ENCODE assay signal across 23 cellular contexts in genomic region chr18:32373505-32373904, GRCh38.
DNase-seq lines count a peak whose midpoint lies in the region; ATAC-seq and TF ChIP-seq lines count a peak whose summit lies in the region.
"Had no signal": no experiment of that assay in that cellular context is flagged by ENCODE, and none has a peak within 500 bp of the region (broad histone marks: within the 10 kb centered on the region; RNA-seq: fewer than 3 reads in every experiment).

No MANE protein-coding gene starts in this region.

- no peaks in the 10 kb centered on the region for H3K36me3 ChIP-seq in left ventricle myocardium inferior
- no peaks in the 10 kb centered on the region for H3K36me3 ChIP-seq in mammary epithelial cell (ENCODE audit: insufficient read depth, low read length)
- H3K36me3 ChIP-seq in mucosa of stomach (ENCODE audit: control insufficient read depth, insufficient read depth, low read length) = no peaks in the 10 kb centered on the region
- no peaks in the 10 kb centered on the region for H3K36me3 ChIP-seq in vagina
- H3K36me3 ChIP-seq: BE2C, cardiac muscle cell, upper lobe of left lung had no signal

- H3K4me1 ChIP-seq in left ventricle myocardium inferior (peaks cover 59% of the 10 kb centered on the region), mammary epithelial cell (ENCODE audit: insufficient read depth, low read length) (peaks cover 38% of the 10 kb centered on the region), mucosa of stomach (ENCODE audit: control insufficient read depth, insufficient read depth, low read length) (peaks cover 47% of the 10 kb centered on the region), vagina (peaks cover 34% of the 10 kb centered on the region)
- H3K4me1 ChIP-seq: BE2C had no signal

- no peaks in the 10 kb centered on the region for H3K27me3 ChIP-seq in left ventricle myocardium inferior (ENCODE audit: low read depth)
- H3K27me3 ChIP-seq in mammary epithelial cell (ENCODE audit: insufficient read depth, low read length) = no peaks in the 10 kb centered on the region
- no peaks in the 10 kb centered on the region for H3K27me3 ChIP-seq in mucosa of stomach (ENCODE audit: control insufficient read depth, insufficient read depth, low read length)
- no peaks in the 10 kb centered on the region for H3K27me3 ChIP-seq in vagina
- H3K27me3 ChIP-seq: BE2C, cardiac muscle cell, upper lobe of left lung had no signal

- peak overlapping the region; percentile 26 for H3K27ac ChIP-seq in left ventricle myocardium inferior (replicated peaks)
- H3K27ac ChIP-seq in mammary epithelial cell (ENCODE audit: insufficient read depth, low read depth, low read length) = peak overlapping the region; percentile 74
- H3K27ac ChIP-seq in vagina = peak overlapping the region; percentile 22
- H3K27ac ChIP-seq: cardiac muscle cell had no signal

- H3K4me2 ChIP-seq in mammary epithelial cell (ENCODE audit: insufficient read depth, low read depth, low read length) = no peak overlapping the region

- in situ Hi-C loops in mammary epithelial cell (cut with MboI; ENCODE audit: low sequenced_read_pairs in 2 of 2) = no loop called here

- CTCF ChIA-PET in mammary epithelial cell (lab: Charles Lee; ENCODE audit: low non-redundant PET) = interaction anchor here (0.6 to 1.6 kb wide), 3 partner anchors 10 to 205 kb away, joined by 5 to 6 read pairs (median 5); partner anchors contain the start of gene GAREM1

- H3K4me3 ChIP-seq in left ventricle myocardium inferior = no peak overlapping the region
- H3K4me3 ChIP-seq in mammary epithelial cell (replicated peaks in 1 of 3; ENCODE audit: insufficient read depth in 1 of 3, low read depth in 2 of 3, low read length in 3 of 3) = no peak overlapping the region
- no peak overlapping the region for H3K4me3 ChIP-seq in mucosa of stomach (ENCODE audit: low read length)
- no peak overlapping the region for H3K4me3 ChIP-seq in vagina
- no peak overlapping the region for H3K4me3 ChIP-seq in lower leg skin (ENCODE audit: low read depth, poor library complexity, severe bottlenecking)
- H3K4me3 ChIP-seq: cardiac muscle cell, GM12878, upper lobe of left lung had no signal

- DNase-seq in left ventricle myocardium inferior (no peak), left cardiac atrium (no peak), mammary epithelial cell (no peak), vagina (ENCODE audit: extremely low spot score in 2 of 2) (no peak), middle frontal gyrus (ENCODE audit: extremely low spot score, low spot score) (no peak), lower leg skin (ENCODE audit: low spot score in 2 of 2) (no peak)
- DNase-seq: activated CD4-positive, alpha-beta T cell treated with anti-CD3 and anti-CD28 coated beads, Interleukin-2, amount 10 ng/mL, durations not matched to agents 7 days and 5 days; activated CD8-positive, alpha-beta memory T cell treated with anti-CD3 and anti-CD28 coated beads, Interleukin-2, amount 10 ng/mL, durations not matched to agents 7 days and 5 days; activated naive CD4-positive, alpha-beta T cell treated with anti-CD3 and anti-CD28 coated beads, Interleukin-2, amount 10 ng/mL, durations not matched to agents 7 days and 5 days; activated T-cell treated with anti-CD3 and anti-CD28 coated beads, Interleukin-2, amount 50 U/mL, for 72 hours; amniotic stem cell; BE2C; Caco-2; KBM-7; midbrain; NCI-H2107; posterior cingulate gyrus; T-helper 2 cell; upper lobe of left lung had no signal

- no peak for TF ChIP-seq POLR2A in vagina (IDR thresholded peaks at IDR 0.05)
- no peak for TF ChIP-seq POLR2A in lower leg skin (IDR thresholded peaks at IDR 0.05)

- no peaks in the 10 kb centered on the region for H4K20me1 ChIP-seq in mammary epithelial cell (ENCODE audit: insufficient read depth, low read length)

- dilution Hi-C loops in mammary epithelial cell (cut with HindIII; ENCODE audit: low sequenced_read_pairs) = no loop called here

- H3K9ac ChIP-seq in mammary epithelial cell (ENCODE audit: insufficient read depth, low read length) = no peak overlapping the region
- peak overlapping the region; percentile 22 for H3K9ac ChIP-seq in mucosa of stomach (ENCODE audit: low read length)

- intact Hi-C loops in left ventricle myocardium inferior (cut with micrococcal nuclease) (no loop called here), left cardiac atrium (cut with DNase I) (no loop called here), mammary epithelial cell (cut with micrococcal nuclease) (no loop called here), vagina (cut with DNase I) (no loop called here), lower leg skin (cut with DNase I; ENCODE audit: low total_unique reads) (no loop called here)

- 98% methylated on average over 4 of the region's 4 CpGs for WGBS in mammary epithelial cell (ENCODE audit: low coverage, missing lambda C conversion rate)
- 87 to 91% methylated on average over 4 of the region's 4 CpGs for WGBS in lower leg skin, 2 donors

- no peaks in the 10 kb centered on the region for H3K9me3 ChIP-seq in left ventricle myocardium inferior (replicated peaks)
- H3K9me3 ChIP-seq in mammary epithelial cell (replicated peaks; ENCODE audit: insufficient read depth, low read length) = no peaks in the 10 kb centered on the region
- no peaks in the 10 kb centered on the region for H3K9me3 ChIP-seq in mucosa of stomach (ENCODE audit: control insufficient read depth, low read length)
- H3K9me3 ChIP-seq in vagina = no peaks in the 10 kb centered on the region
- H3K9me3 ChIP-seq: BE2C, Caco-2, upper lobe of left lung had no signal

- no TSS peak for BruUV-seq in mammary epithelial cell (replicated peaks; lab: Mats Ljungman, UMichigan)

- no peaks in the 10 kb centered on the region for H3K79me2 ChIP-seq in mammary epithelial cell (ENCODE audit: insufficient read depth, low read length)

- ATAC-seq in left cardiac atrium = no peak
- ATAC-seq in GM19455 (IDR thresholded peaks at IDR 0.05; ENCODE audit: unreplicated experiment) = no peak
- ATAC-seq: activated CD8-positive, alpha-beta memory T cell treated with anti-CD3 and anti-CD28 coated beads, Interleukin-2, amount 10 ng/mL, durations not matched to agents 7 days and 5 days; activated T-cell treated with anti-CD3 and anti-CD28 coated beads, Interleukin-2, amount 50 U/mL, for 72 hours; GM12878 had no signal

- H2AFZ ChIP-seq in mammary epithelial cell (ENCODE audit: low read depth, low read length) = no peak overlapping the region

- TF ChIP-seq CTCF in left ventricle myocardium inferior (IDR thresholded peaks at IDR 0.05; ENCODE audit: borderline replicate concordance) (no peak), mammary epithelial cell (conservative IDR thresholded peaks at IDR 0.05 in 1 of 2, IDR thresholded peaks at IDR 0.05 in 1 of 2; ENCODE audit: extremely low read depth in 1 of 2, insufficient read depth in 1 of 2, low read depth in 1 of 2, low read length in 2 of 2) (no peak), vagina (IDR thresholded peaks at IDR 0.05) (no peak), lower leg skin (IDR thresholded peaks at IDR 0.05) (no peak)

Comparison
In these comparisons a context has a peak if more than half of its experiments do, and no peak if none do; other contexts are left out.
1. H3K27ac ChIP-seq: peak in every context shown above with its lines; median percentile 74 in mammary epithelial cell; 26 in left ventricle myocardium inferior; 22 in vagina.